ENCODE assay signal across 1 cellular context in genomic region chr11:34332524-34332923, GRCh38.
TF ChIP-seq lines count a peak whose summit lies in the region.

No MANE protein-coding gene starts in this region.

TF ChIP-seq in HepG2, 621 proteins besides CTCF, POLR2A, EP300 and RAD21 (continues in another document):
- TF ChIP-seq CEBPB (IDR thresholded peaks at IDR 0.05; ENCODE audit: borderline replicate concordance, low read depth, low read length): peak; percentile 24; the same call in 1 of the 2 replicates
- no peak for TF ChIP-seq ZFP41 (CRISPR knock-in tag; IDR thresholded peaks at IDR 0.05; ENCODE audit: borderline replicate concordance)
- no peak for TF ChIP-seq ZNF414 (CRISPR knock-in tag; IDR thresholded peaks at IDR 0.05)
- 0 out of 2 replicates have a peak, but pooled peaks have one; percentile 47 for TF ChIP-seq ZNF747 (CRISPR knock-in tag; IDR thresholded peaks at IDR 0.05; ENCODE audit: borderline replicate concordance)
- TF ChIP-seq ATF1 (CRISPR knock-in tag; IDR thresholded peaks at IDR 0.05): no peak
- no peak for TF ChIP-seq MXD3 (CRISPR knock-in tag; IDR thresholded peaks at IDR 0.05)
- no peak for TF ChIP-seq GLMP (CRISPR knock-in tag; IDR thresholded peaks at IDR 0.05; ENCODE audit: borderline replicate concordance)
- no peak for TF ChIP-seq NR3C1 (CRISPR knock-in tag; IDR thresholded peaks at IDR 0.05)
- no peak for TF ChIP-seq ZNF512 (CRISPR knock-in tag; IDR thresholded peaks at IDR 0.05)
- no peak for TF ChIP-seq MAF1 (CRISPR knock-in tag; IDR thresholded peaks at IDR 0.05; ENCODE audit: borderline replicate concordance)
- TF ChIP-seq ZNF33B (CRISPR knock-in tag; IDR thresholded peaks at IDR 0.05): no peak
- TF ChIP-seq MZF1 (CRISPR knock-in tag; IDR thresholded peaks at IDR 0.05; ENCODE audit: borderline replicate concordance): no peak
- TF ChIP-seq BCL3 (CRISPR knock-in tag; IDR thresholded peaks at IDR 0.05): no peak
- TF ChIP-seq ZKSCAN8 (CRISPR knock-in tag; IDR thresholded peaks at IDR 0.05; ENCODE audit: borderline replicate concordance): no peak
- TF ChIP-seq MIER2 (CRISPR knock-in tag; IDR thresholded peaks at IDR 0.05): 0 out of 2 replicates have a peak, but pooled peaks have one; percentile 24
- TF ChIP-seq ZNF275 (CRISPR knock-in tag; IDR thresholded peaks at IDR 0.05; ENCODE audit: borderline replicate concordance): no peak
- no peak for TF ChIP-seq SRSF9 (IDR thresholded peaks at IDR 0.05; ENCODE audit: borderline replicate concordance, insufficient read depth, low read depth, low read length, poor library complexity, severe bottlenecking)
- TF ChIP-seq SOX5 (CRISPR knock-in tag; IDR thresholded peaks at IDR 0.05; ENCODE audit: borderline replicate concordance): peak; percentile 46; the same call in 1 of the 2 replicates
- no peak for TF ChIP-seq YEATS4 (CRISPR knock-in tag; IDR thresholded peaks at IDR 0.05; ENCODE audit: borderline replicate concordance)
- TF ChIP-seq AKAP8 (CRISPR knock-in tag; IDR thresholded peaks at IDR 0.05): no peak
- TF ChIP-seq ZBED4 (CRISPR knock-in tag; IDR thresholded peaks at IDR 0.05; ENCODE audit: borderline replicate concordance): no peak
- no peak for TF ChIP-seq HCFC1 (IDR thresholded peaks at IDR 0.05; ENCODE audit: low read depth, low read length)
- TF ChIP-seq ZNF670 (CRISPR knock-in tag; IDR thresholded peaks at IDR 0.05; ENCODE audit: borderline replicate concordance): no peak
- no peak for TF ChIP-seq TOPORS (CRISPR knock-in tag; IDR thresholded peaks at IDR 0.05)
- 0 out of 2 replicates have a peak, but pooled peaks have one; percentile 26 for TF ChIP-seq ZNF878 (CRISPR knock-in tag; IDR thresholded peaks at IDR 0.05)
- peak; percentile 30; the same call in 1 of the 2 replicates for TF ChIP-seq HIC2 (CRISPR knock-in tag; IDR thresholded peaks at IDR 0.05; ENCODE audit: low read depth)
- TF ChIP-seq SCMH1 (CRISPR knock-in tag; IDR thresholded peaks at IDR 0.05; ENCODE audit: borderline replicate concordance): no peak
- TF ChIP-seq PAX8 (CRISPR knock-in tag; IDR thresholded peaks at IDR 0.05; ENCODE audit: borderline replicate concordance): no peak
- TF ChIP-seq GLI4 (CRISPR knock-in tag; IDR thresholded peaks at IDR 0.05; ENCODE audit: borderline replicate concordance): no peak
- TF ChIP-seq ONECUT2 (CRISPR knock-in tag; IDR thresholded peaks at IDR 0.05): no peak
- no peak for TF ChIP-seq RNF219 (CRISPR knock-in tag; IDR thresholded peaks at IDR 0.05)
- no peak for TF ChIP-seq SNAPC5 (CRISPR knock-in tag; IDR thresholded peaks at IDR 0.05; ENCODE audit: borderline replicate concordance)
- TF ChIP-seq HDAC2 (CRISPR knock-in tag; IDR thresholded peaks at IDR 0.05): peak; percentile 58; the same call in 1 of the 2 replicates
- no peak for TF ChIP-seq SOX13 (IDR thresholded peaks at IDR 0.05)
- TF ChIP-seq SOX13 (CRISPR knock-in tag; conservative IDR thresholded peaks at IDR 0.05 in 1 of 2, IDR thresholded peaks at IDR 0.05 in 1 of 2): peak in 1 of 2 experiments; percentile 48; a peak in 2 of 4 replicates
- no peak for TF ChIP-seq KLF12 (CRISPR knock-in tag; IDR thresholded peaks at IDR 0.05; ENCODE audit: borderline replicate concordance)
- TF ChIP-seq PHF5A (CRISPR knock-in tag; IDR thresholded peaks at IDR 0.05; ENCODE audit: low read depth, unreplicated experiment): no peak
- no peak for TF ChIP-seq BORCS8-MEF2B (CRISPR knock-in tag; IDR thresholded peaks at IDR 0.05)
- TF ChIP-seq ZNF841 (CRISPR knock-in tag; IDR thresholded peaks at IDR 0.05; ENCODE audit: borderline replicate concordance): no peak
- no peak for TF ChIP-seq HNF4G (IDR thresholded peaks at IDR 0.05; ENCODE audit: borderline replicate concordance, low read depth, low read length)
- TF ChIP-seq HNF4G (CRISPR knock-in tag; IDR thresholded peaks at IDR 0.05; ENCODE audit: borderline replicate concordance, low read depth): no peak
- TF ChIP-seq RBM39 (IDR thresholded peaks at IDR 0.05; ENCODE audit: low read depth, low read length, poor library complexity, severe bottlenecking): no peak
- TF ChIP-seq HOXA9 (CRISPR knock-in tag; IDR thresholded peaks at IDR 0.05; ENCODE audit: borderline replicate concordance): no peak
- TF ChIP-seq ZNF543 (CRISPR knock-in tag; IDR thresholded peaks at IDR 0.05): no peak
- no peak for TF ChIP-seq ZNF225 (CRISPR knock-in tag; IDR thresholded peaks at IDR 0.05)
- no peak for TF ChIP-seq AGO2 (optimal IDR thresholded peaks at IDR 0.05; ENCODE audit: low read depth, low read length)
- TF ChIP-seq ZNF367 (CRISPR knock-in tag; IDR thresholded peaks at IDR 0.05; ENCODE audit: borderline replicate concordance): no peak
- TF ChIP-seq SAP130 (CRISPR knock-in tag; IDR thresholded peaks at IDR 0.05; ENCODE audit: low read depth): peak; percentile 43; the same call in 1 of the 2 replicates
- no peak for TF ChIP-seq WIZ (CRISPR knock-in tag; IDR thresholded peaks at IDR 0.05)
- no peak for TF ChIP-seq DPF2 (CRISPR knock-in tag; IDR thresholded peaks at IDR 0.05; ENCODE audit: borderline replicate concordance, low read depth)
- no peak for TF ChIP-seq FOXA1 (IDR thresholded peaks at IDR 0.05)
- peak; percentile 74 for TF ChIP-seq FOXA1 (CRISPR knock-in tag; IDR thresholded peaks at IDR 0.05)
- no peak for TF ChIP-seq ZFP36 (IDR thresholded peaks at IDR 0.05; ENCODE audit: borderline replicate concordance, low read depth, low read length, partially characterized antibody)
- TF ChIP-seq NRL (CRISPR knock-in tag; IDR thresholded peaks at IDR 0.05; ENCODE audit: borderline replicate concordance): no peak
- no peak for TF ChIP-seq JUN (CRISPR knock-in tag; IDR thresholded peaks at IDR 0.05)
- TF ChIP-seq MED1 (CRISPR knock-in tag; IDR thresholded peaks at IDR 0.05): peak; percentile 40; the same call in 1 of the 2 replicates
- TF ChIP-seq TEAD3 (CRISPR knock-in tag; optimal IDR thresholded peaks at IDR 0.05; ENCODE audit: borderline replicate concordance): peak; percentile 9
- TF ChIP-seq ZNF296 (CRISPR knock-in tag; conservative IDR thresholded peaks at IDR 0.05): no peak
